ENCODE assay signal across 14 cellular contexts in the genomic region with DNA sequence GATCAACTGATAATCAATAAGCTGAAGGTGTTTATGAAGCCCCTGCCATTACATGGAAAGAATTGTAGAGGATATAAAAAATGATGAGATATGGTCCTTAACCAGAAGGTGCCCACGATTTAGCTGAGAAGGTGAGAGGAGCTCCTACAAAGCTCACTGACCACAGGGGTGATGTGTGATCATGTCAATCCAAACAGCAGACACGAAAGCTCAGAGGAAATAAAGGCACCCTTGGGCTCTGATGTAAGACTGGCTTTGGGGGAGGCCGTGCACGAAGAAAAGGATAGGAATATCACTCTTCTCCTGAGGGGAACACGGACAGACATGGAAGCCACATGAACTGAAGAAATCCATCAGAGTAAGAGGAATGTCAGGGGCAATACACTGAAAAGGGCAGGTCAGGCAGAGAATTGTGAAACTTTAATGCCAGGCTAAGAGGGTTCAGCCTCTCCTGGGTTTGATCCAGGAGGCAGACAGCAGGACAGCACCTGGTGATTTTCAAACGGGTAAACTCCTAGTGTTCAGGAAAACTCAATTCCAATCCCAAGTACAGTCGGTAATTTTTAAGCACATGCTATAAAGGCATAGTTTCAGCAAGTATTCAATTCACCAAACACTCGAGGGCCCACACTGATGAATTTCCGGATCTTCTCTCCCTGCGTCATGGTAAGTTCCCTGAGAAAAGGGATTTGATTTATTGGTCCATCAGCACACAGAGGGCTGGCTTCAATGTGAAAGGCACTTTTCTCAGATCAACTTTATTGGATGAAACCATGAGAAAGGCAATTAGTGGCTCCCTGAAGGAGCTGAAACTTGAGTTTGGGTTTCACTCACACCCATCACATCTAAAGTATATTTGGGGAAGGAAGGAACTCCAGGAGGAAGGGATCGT.
"Had no signal": no experiment of that assay in that cellular context is flagged by ENCODE, and none has a peak within 500 bp of the region (broad histone marks: within the 10 kb centered on the region; RNA-seq: fewer than 3 reads in every experiment).

No MANE protein-coding gene starts in this region.

- H3K4me1 Mint-ChIP-seq: activated CD4-positive, alpha-beta T cell treated with anti-CD3 and anti-CD28 coated beads, Interleukin-2, amount 10 ng/mL, durations not matched to agents 24 days and 14 days had no signal

- H3K4me3 Mint-ChIP-seq: activated CD4-positive, alpha-beta T cell treated with anti-CD3 and anti-CD28 coated beads, Interleukin-2, amount 10 ng/mL, durations not matched to agents 24 days and 14 days; activated CD8-positive, alpha-beta T cell treated with anti-CD3 and anti-CD28 coated beads for 36 hours; activated naive CD4-positive, alpha-beta T cell treated with anti-CD3 and anti-CD28 coated beads, Interleukin-2, amount 50 U/mL, for 24 hours; activated T-cell treated with anti-CD3 and anti-CD28 coated beads, Interleukin-2, amount 50 U/mL, for 4 hours; effector memory CD8-positive, alpha-beta T cell; natural killer cell treated with Interleukin-12 subunit alpha and Interleukin-12 subunit beta and Interleukin-15 and Interleukin-18, amount 100 ng/mL, for 72 hours had no signal

- H3K4me3 ChIP-seq: esophagus squamous epithelium, heart right ventricle, thyroid gland had no signal

- H3K36me3 Mint-ChIP-seq: activated naive CD4-positive, alpha-beta T cell treated with anti-CD3 and anti-CD28 coated beads, Interleukin-2, amount 50 U/mL, for 24 hours; natural killer cell treated with Interleukin-12 subunit alpha and Interleukin-12 subunit beta and Interleukin-15 and Interleukin-18, amount 100 ng/mL, for 72 hours had no signal

- ATAC-seq: activated CD8-positive, alpha-beta T cell treated with anti-CD3 and anti-CD28 coated beads for 36 hours; activated T-cell treated with anti-CD3 and anti-CD28 coated beads, Interleukin-2, amount 50 U/mL, for 4 hours; effector memory CD8-positive, alpha-beta T cell; heart right ventricle; natural killer cell treated with Interleukin-12 subunit alpha and Interleukin-12 subunit beta and Interleukin-15 and Interleukin-18, amount 100 ng/mL, for 72 hours had no signal

- H3K4me1 ChIP-seq: heart right ventricle, thyroid gland had no signal

- H3K27ac Mint-ChIP-seq: activated CD4-positive, alpha-beta T cell treated with anti-CD3 and anti-CD28 coated beads, Interleukin-2, amount 10 ng/mL, durations not matched to agents 24 days and 14 days; activated CD8-positive, alpha-beta T cell treated with anti-CD3 and anti-CD28 coated beads for 36 hours; activated naive CD4-positive, alpha-beta T cell treated with anti-CD3 and anti-CD28 coated beads, Interleukin-2, amount 50 U/mL, for 24 hours; effector memory CD8-positive, alpha-beta T cell; natural killer cell treated with Interleukin-12 subunit alpha and Interleukin-12 subunit beta and Interleukin-15 and Interleukin-18, amount 100 ng/mL, for 72 hours had no signal

- H3K27me3 ChIP-seq: esophagus squamous epithelium, heart right ventricle, thyroid gland had no signal

- DNase-seq: activated CD4-positive, alpha-beta T cell treated with anti-CD3 and anti-CD28 coated beads, Interleukin-2, amount 10 ng/mL, durations not matched to agents 24 days and 14 days; activated CD8-positive, alpha-beta T cell treated with anti-CD3 and anti-CD28 coated beads for 36 hours; activated effector memory CD4-positive, alpha-beta T cell treated with anti-CD3 and anti-CD28 coated beads, Interleukin-2, amount 50 U/mL, for 16 hours; activated T-cell treated with anti-CD3 and anti-CD28 coated beads, Interleukin-2, amount 50 U/mL, for 4 hours; effector memory CD8-positive, alpha-beta T cell; esophagus squamous epithelium; heart right ventricle; nucleus accumbens; stimulated activated CD4-positive, alpha-beta T cell treated with anti-CD3 and anti-CD28 coated beads, Interleukin-2, amount 100 ng/mL, for 24 hours; stimulated activated naive CD4-positive, alpha-beta T cell treated with Interleukin-2 at 50 U/mL for 16 hours; thyroid gland had no signal

- H3K36me3 ChIP-seq: esophagus squamous epithelium, thyroid gland had no signal

- H3K9me3 ChIP-seq: esophagus squamous epithelium, heart right ventricle, thyroid gland had no signal

- H3K27me3 Mint-ChIP-seq: activated naive CD4-positive, alpha-beta T cell treated with anti-CD3 and anti-CD28 coated beads, Interleukin-2, amount 50 U/mL, for 24 hours had no signal

- H3K9me3 Mint-ChIP-seq: activated CD4-positive, alpha-beta T cell treated with anti-CD3 and anti-CD28 coated beads, Interleukin-2, amount 10 ng/mL, durations not matched to agents 24 days and 14 days; activated CD8-positive, alpha-beta T cell treated with anti-CD3 and anti-CD28 coated beads for 36 hours; activated naive CD4-positive, alpha-beta T cell treated with anti-CD3 and anti-CD28 coated beads, Interleukin-2, amount 50 U/mL, for 24 hours; activated T-cell treated with anti-CD3 and anti-CD28 coated beads, Interleukin-2, amount 50 U/mL, for 4 hours; effector memory CD8-positive, alpha-beta T cell; natural killer cell treated with Interleukin-12 subunit alpha and Interleukin-12 subunit beta and Interleukin-15 and Interleukin-18, amount 100 ng/mL, for 72 hours had no signal

- FAIRE-seq: astrocyte had no signal

- H3K27ac ChIP-seq: esophagus squamous epithelium, heart right ventricle, thyroid gland had no signal
